Comparison of ENCODE assay signal across 14 cellular contexts in genomic region chr3:149547413-149547812, GRCh38.
DNase-seq lines count a peak whose midpoint lies in the region; ATAC-seq, FAIRE-seq and TF ChIP-seq lines count a peak whose summit lies in the region.
"Had no signal": no experiment of that assay in that cellular context is flagged by ENCODE, and none has a peak within 500 bp of the region (broad histone marks: within the 10 kb centered on the region; RNA-seq: fewer than 3 reads in every experiment).

No MANE protein-coding gene starts in this region.

- H3K4me2 ChIP-seq in hepatocyte (peak overlapping the region; percentile 61), MM.1S (ENCODE audit: low read depth, low read length) (no peak overlapping the region)
- H3K4me2 ChIP-seq: KMS-11 had no signal

- no peaks in the 10 kb centered on the region for H3F3A ChIP-seq in MM.1S (ENCODE audit: insufficient read depth, low read length)

- TF ChIP-seq CTCF in AG04450 (IDR thresholded peaks at IDR 0.05; ENCODE audit: low read depth, low read length) (no peak), body of pancreas (IDR thresholded peaks at IDR 0.05) (no peak), hepatocyte (IDR thresholded peaks at IDR 0.05; ENCODE audit: poor library complexity) (no peak), MM.1S (IDR thresholded peaks at IDR 0.05; ENCODE audit: low read length) (no peak)

- DNase-seq in AG04450 (ENCODE audit: low read depth, low spot score) (no peak), body of pancreas (peak; percentile 32 to 57 (median 44)), hepatocyte (ENCODE audit: low spot score) (no peak), posterior vena cava (ENCODE audit: low spot score) (peak; percentile 94), D341Med (ENCODE audit: low spot score) (no peak), HTR-8/SVneo (ENCODE audit: insufficient read length, low spot score) (no peak), MM.1S (no peak)
- DNase-seq: activated CD8-positive, alpha-beta memory T cell treated with anti-CD3 and anti-CD28 coated beads, Interleukin-2, amount 10 ng/mL, durations not matched to agents 7 days and 5 days; naive thymus-derived CD8-positive, alpha-beta T cell; stimulated activated CD4-positive, alpha-beta T cell treated with anti-CD3 and anti-CD28 coated beads, Interleukin-4, amount 100 ng/mL, for 24 hours had no signal

- no peaks in the 10 kb centered on the region for H3K9me3 ChIP-seq in AG04450 (ENCODE audit: control insufficient read depth, insufficient read depth, low read length)
- H3K9me3 ChIP-seq in body of pancreas, result no peaks in the 10 kb centered on the region
- no peaks in the 10 kb centered on the region for H3K9me3 ChIP-seq in hepatocyte (ENCODE audit: low read depth)
- H3K9me3 ChIP-seq in MM.1S (replicated peaks; ENCODE audit: insufficient read depth, low read length), result no peaks in the 10 kb centered on the region
- H3K9me3 ChIP-seq: thyroid gland had no signal

- no peak for TF ChIP-seq POLR2A in body of pancreas (IDR thresholded peaks at IDR 0.05)

- H3K4me3 ChIP-seq in AG04450 (ENCODE audit: low read depth, low read length) (no peak overlapping the region), body of pancreas (no peak overlapping the region), hepatocyte (no peak overlapping the region), MM.1S (ENCODE audit: low read length) (no peak overlapping the region)
- H3K4me3 ChIP-seq: thyroid gland had no signal

- FAIRE-seq in HTR-8/SVneo (lab: Jason Lieb, UNC), result no peak
- FAIRE-seq: H1 had no signal

- H3K79me2 ChIP-seq in hepatocyte, result peaks cover 46% of the 10 kb centered on the region
- no peaks in the 10 kb centered on the region for H3K79me2 ChIP-seq in MM.1S (ENCODE audit: low read length)

- POLR2A ChIA-PET in AG04450 (lab: Yijun Ruan, JAX), result interaction anchor here (0.6 to 2.0 kb wide), 6 partner anchors 11 to 1341 kb away, joined by 3 to 15 read pairs (median 3); partner anchors contain the start of gene WWTR1

- no peak overlapping the region for H3K9ac ChIP-seq in MM.1S (ENCODE audit: low read length)
- H3K9ac ChIP-seq: KMS-11 had no signal

- CTCF ChIA-PET in AG04450 (lab: Charles Lee), result interaction anchor here (0.6 to 2.7 kb wide), 3 partner anchors 22 to 225 kb away, joined by 3 to 16 read pairs (median 7); no protein-coding TSS in a partner anchor

- intact Hi-C loops in body of pancreas (cut with DNase I) (no loop called here), posterior vena cava (cut with DNase I) (no loop called here)

- H3K27ac ChIP-seq in AG04450 (ENCODE audit: low read depth, low read length), result peak overlapping the region; percentile 89
- H3K27ac ChIP-seq in body of pancreas, result peak overlapping the region in 3 of 4 donors; percentile 63 to 86 (median 78)
- peak overlapping the region; percentile 71 for H3K27ac ChIP-seq in hepatocyte
- no peak overlapping the region for H3K27ac ChIP-seq in MM.1S (ENCODE audit: low read length)
- H3K27ac ChIP-seq: KMS-11 had no signal

- no peaks in the 10 kb centered on the region for H3K27me3 ChIP-seq in AG04450 (ENCODE audit: control insufficient read depth, insufficient read depth, low read length)
- H3K27me3 ChIP-seq in body of pancreas, result no peaks in the 10 kb centered on the region
- H3K27me3 ChIP-seq in hepatocyte, result no peaks in the 10 kb centered on the region
- no peaks in the 10 kb centered on the region for H3K27me3 ChIP-seq in MM.1S (replicated peaks; ENCODE audit: insufficient read depth, low read length)
- H3K27me3 ChIP-seq: thyroid gland had no signal

- H3K9me2 ChIP-seq in hepatocyte (replicated peaks; ENCODE audit: insufficient read depth) (no peaks in the 10 kb centered on the region), MM.1S (replicated peaks; ENCODE audit: insufficient read depth, low read length) (no peaks in the 10 kb centered on the region)

- 50 to 55% methylated on average over 9 of the region's 9 CpGs for WGBS in body of pancreas, 2 donors
- 74% methylated on average over 9 of the region's 9 CpGs for WGBS in hepatocyte (ENCODE audit: low lambda C conversion rate, missing lambda C conversion rate)

- H3K36me3 ChIP-seq in body of pancreas (replicated peaks in 1 of 2; ENCODE audit: insufficient read depth in 1 of 2, low read depth in 2 of 2) (no peaks in the 10 kb centered on the region), hepatocyte (replicated peaks; ENCODE audit: insufficient read depth, low read depth) (no peaks in the 10 kb centered on the region), MM.1S (replicated peaks; ENCODE audit: insufficient read depth, low read length) (no peaks in the 10 kb centered on the region)
- H3K36me3 ChIP-seq: thyroid gland had no signal

- no peaks in the 10 kb centered on the region for H4K20me1 ChIP-seq in hepatocyte (ENCODE audit: insufficient read depth, poor library complexity, severe bottlenecking)
- H4K20me1 ChIP-seq in MM.1S (ENCODE audit: insufficient read depth, low read length), result no peaks in the 10 kb centered on the region

- H3K4me1 ChIP-seq in body of pancreas (peaks cover 33% of the 10 kb centered on the region), hepatocyte (ENCODE audit: insufficient read depth) (peaks cover 20% of the 10 kb centered on the region), MM.1S (ENCODE audit: low read length) (no peaks in the 10 kb centered on the region)

- H2AFZ ChIP-seq in hepatocyte (no peak overlapping the region), MM.1S (ENCODE audit: low read length) (no peak overlapping the region)

- peak; percentile 21 for ATAC-seq in body of pancreas
- no peak for ATAC-seq in GM19463 (IDR thresholded peaks at IDR 0.05; ENCODE audit: unreplicated experiment)
- ATAC-seq: activated CD8-positive, alpha-beta memory T cell treated with anti-CD3 and anti-CD28 coated beads, Interleukin-2, amount 10 ng/mL, durations not matched to agents 7 days and 5 days; naive thymus-derived CD8-positive, alpha-beta T cell had no signal

Comparison
In these comparisons a context has a peak if more than half of its experiments do, and no peak if none do; other contexts are left out.
1. DNase-seq: peak in body of pancreas (4 of 4) and posterior vena cava (single experiment); none in AG04450 (single experiment), hepatocyte (single experiment), D341Med (single experiment), HTR-8/SVneo (single experiment) and MM.1S (single experiment).